Comparison of ENCODE assay signal across 24 cellular contexts in the genomic region with DNA sequence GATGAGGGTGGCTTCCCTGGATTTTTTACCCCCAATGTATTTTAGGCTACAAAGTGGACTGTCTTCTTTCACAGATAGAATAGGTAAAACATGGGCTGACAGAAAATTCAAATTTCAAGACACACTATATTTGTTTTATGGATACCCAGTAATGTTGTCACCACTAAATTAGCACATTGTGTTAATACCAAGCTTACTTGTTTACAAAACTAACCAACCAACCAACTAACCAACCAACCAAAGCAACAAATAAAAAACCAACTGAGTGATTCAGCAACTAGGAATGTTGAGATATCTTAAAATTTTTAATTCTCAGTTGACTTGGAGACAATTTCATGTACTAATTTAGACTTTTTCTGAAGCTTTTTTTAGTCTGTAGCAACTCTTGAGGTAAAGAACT.
"Had no signal": no experiment of that assay in that cellular context is flagged by ENCODE, and none has a peak within 500 bp of the region (broad histone marks: within the 10 kb centered on the region; RNA-seq: fewer than 3 reads in every experiment).

No MANE protein-coding gene starts in this region.

- H3K4me3 ChIP-seq: pancreas, prostate gland, right lobe of liver, sigmoid colon, stomach, thoracic aorta, thyroid gland, tibial nerve, upper lobe of left lung, vagina had no signal

- H3K27me3 ChIP-seq: neutrophil, pancreas, right lobe of liver, sigmoid colon, stomach, thyroid gland, tibial nerve, upper lobe of left lung, vagina had no signal

- ATAC-seq: natural killer cell treated with Interleukin-12 subunit alpha and Interleukin-12 subunit beta and Interleukin-15 and Interleukin-18, amount 100 ng/mL, for 72 hours; pancreas; right cardiac atrium; right lobe of liver; stimulated activated effector memory CD8-positive, alpha-beta T cell treated with anti-CD3 and anti-CD28 coated beads, Interleukin-12 subunit alpha, Interleukin-12 subunit beta, amount 100 ng/mL, for 72 hours; stimulated activated naive B cell treated with anti-CD40 and anti-IgM and Interleukin-4, amounts not matched to agents 10 μg/mL and 1 μg/mL and 100 μg/mL, for 72 hours had no signal

- H3K4me1 ChIP-seq: pancreas, prostate gland, right lobe of liver had no signal

- H3K9me3 ChIP-seq: neutrophil, pancreas, prostate gland, right lobe of liver, sigmoid colon, stomach, thoracic aorta, thyroid gland, tibial nerve, upper lobe of left lung, vagina had no signal

- H3K36me3 ChIP-seq: neutrophil, pancreas, prostate gland, right lobe of liver, sigmoid colon, stomach, thoracic aorta, thyroid gland, tibial nerve, upper lobe of left lung, vagina had no signal

- H3K27ac ChIP-seq: neutrophil, pancreas, prostate gland, right lobe of liver, sigmoid colon, stomach, thoracic aorta, thyroid gland, tibial nerve, upper lobe of left lung, vagina had no signal

- DNase-seq: nephron progenitor cell; nucleus accumbens; pancreas; right cardiac atrium; right lobe of liver; sigmoid colon; small intestine; stimulated activated CD4-positive, alpha-beta T cell treated with anti-CD3 and anti-CD28 coated beads, Interleukin-15, amount 100 ng/mL, for 24 hours; stimulated activated CD4-positive, alpha-beta T cell treated with anti-CD3 and anti-CD28 coated beads, Interleukin-2, amount 100 ng/mL, for 24 hours; stimulated activated CD4-positive, alpha-beta T cell treated with anti-CD3 and anti-CD28 coated beads, Interleukin-2, amount 100 ng/mL, for 48 hours; stimulated activated CD4-positive, alpha-beta T cell treated with anti-CD3 and anti-CD28 coated beads, Interleukin-4, amount 100 ng/mL, for 24 hours; stimulated activated naive B cell treated with anti-CD40 and anti-IgM and Interleukin-4, amounts not matched to agents 10 μg/mL and 1 μg/mL and 100 μg/mL, for 72 hours; stimulated activated naive CD4-positive, alpha-beta T cell treated with Interleukin-2 at 50 U/mL for 16 hours; stomach; thyroid gland; trophoblast cell; upper lobe of left lung had no signal
